In the genomic region with DNA sequence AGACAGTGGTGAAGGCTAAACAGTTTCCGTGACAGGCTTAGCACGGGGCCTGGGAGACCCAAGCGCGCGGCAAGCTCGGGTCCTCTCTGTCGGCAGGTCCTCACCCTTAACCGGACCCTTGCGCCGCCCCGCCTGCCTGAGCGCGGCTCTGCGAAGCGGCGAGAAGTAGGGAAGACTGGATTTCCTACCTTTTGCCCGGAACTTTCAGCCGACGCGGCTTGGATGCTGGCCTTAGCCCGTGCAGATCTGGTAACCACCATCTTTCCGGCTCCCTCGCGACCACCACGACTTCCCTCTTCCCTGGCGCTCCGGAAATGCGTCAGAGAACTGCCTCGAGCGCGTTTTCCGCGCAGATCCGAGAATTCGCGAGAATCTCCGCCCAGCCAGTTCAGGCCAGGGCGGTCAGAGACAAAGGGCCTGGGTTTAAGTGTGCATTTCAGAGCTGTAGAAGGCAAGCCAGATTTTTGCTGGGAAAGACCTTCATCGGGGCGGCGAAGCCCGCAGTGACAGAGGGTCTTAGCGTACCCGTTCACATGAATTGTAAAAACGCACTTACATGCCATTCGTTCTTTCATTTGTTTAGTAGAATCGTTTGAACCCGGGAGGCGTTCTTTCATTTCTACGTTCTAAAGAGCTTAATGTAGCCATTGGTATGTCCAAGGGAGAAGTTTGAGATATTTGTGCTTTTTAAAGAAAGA, we compare ENCODE assay signal across 8 cellular contexts. TPM values are rescaled to one million over a fixed set of nuclear protein-coding genes. Genes with fewer than 3 reads are reported as not detected.
DNase-seq lines count a peak whose midpoint lies in the region; ATAC-seq and TF ChIP-seq lines count a peak whose summit lies in the region.

A gene with protein sequence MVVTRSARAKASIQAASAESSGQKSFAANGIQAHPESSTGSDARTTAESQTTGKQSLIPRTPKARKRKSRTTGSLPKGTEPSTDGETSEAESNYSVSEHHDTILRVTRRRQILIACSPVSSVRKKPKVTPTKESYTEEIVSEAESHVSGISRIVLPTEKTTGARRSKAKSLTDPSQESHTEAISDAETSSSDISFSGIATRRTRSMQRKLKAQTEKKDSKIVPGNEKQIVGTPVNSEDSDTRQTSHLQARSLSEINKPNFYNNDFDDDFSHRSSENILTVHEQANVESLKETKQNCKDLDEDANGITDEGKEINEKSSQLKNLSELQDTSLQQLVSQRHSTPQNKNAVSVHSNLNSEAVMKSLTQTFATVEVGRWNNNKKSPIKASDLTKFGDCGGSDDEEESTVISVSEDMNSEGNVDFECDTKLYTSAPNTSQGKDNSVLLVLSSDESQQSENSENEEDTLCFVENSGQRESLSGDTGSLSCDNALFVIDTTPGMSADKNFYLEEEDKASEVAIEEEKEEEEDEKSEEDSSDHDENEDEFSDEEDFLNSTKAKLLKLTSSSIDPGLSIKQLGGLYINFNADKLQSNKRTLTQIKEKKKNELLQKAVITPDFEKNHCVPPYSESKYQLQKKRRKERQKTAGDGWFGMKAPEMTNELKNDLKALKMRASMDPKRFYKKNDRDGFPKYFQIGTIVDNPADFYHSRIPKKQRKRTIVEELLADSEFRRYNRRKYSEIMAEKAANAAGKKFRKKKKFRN (minus strand): TSS at position 318 of the 698 bp plus-strand sequence. CDS start 58 bp downstream, at position 260.

- no peaks in the 10 kb centered on the region for H3K27me3 Mint-ChIP-seq in natural killer cell treated with Interleukin-12 subunit alpha and Interleukin-12 subunit beta and Interleukin-15 and Interleukin-18, amount 100 ng/mL, for 72 hours

- peak; percentile 93 to 95 for ATAC-seq in natural killer cell treated with Interleukin-12 subunit alpha and Interleukin-12 subunit beta and Interleukin-15 and Interleukin-18, amount 100 ng/mL, for 72 hours
- ATAC-seq in stimulated activated naive CD8-positive, alpha-beta T cell treated with anti-CD3 and anti-CD28 coated beads, Interleukin-15, Interleukin-2, amounts not matched to agents 100 U/mL and 50 U/mL, for 24 hours: peak; percentile 95

- peak; percentile 96 for TF ChIP-seq POLR2A in Raji (IDR thresholded peaks at IDR 0.05; ENCODE audit: insufficient read depth, low read depth, low read length)

- peak within 1 kb of the TSS; percentile 93 for H3K4me3 Mint-ChIP-seq in natural killer cell treated with Interleukin-12 subunit alpha and Interleukin-12 subunit beta and Interleukin-15 and Interleukin-18, amount 100 ng/mL, for 72 hours

- TF ChIP-seq CTCF in LNCaP clone FGC (IDR thresholded peaks at IDR 0.05; ENCODE audit: control insufficient read depth, extremely low read depth, insufficient read depth): no peak

- peak within 1 kb of the TSS; percentile 98 to 100 for H3K27ac Mint-ChIP-seq in natural killer cell treated with Interleukin-12 subunit alpha and Interleukin-12 subunit beta and Interleukin-15 and Interleukin-18, amount 100 ng/mL, for 72 hours

- DNase-seq in EH (ENCODE audit: low read depth) (peak; percentile 91), GOT3 (lab: John Stamatoyannopoulos, UW) (peak; percentile 34), LNCaP clone FGC (ENCODE audit: low read depth) (peak; percentile 73), fibroblast of peridontal ligament (ENCODE audit: extremely low read depth) (peak; percentile 91)
- DNase-seq in activated T-helper 9 cell treated with anti-CD3 and anti-CD28 coated beads, Interleukin-2, amount 50 U/mL, for 16 hours (ENCODE audit: low read depth): peak; percentile 78
- peak; percentile 91 for DNase-seq in natural killer cell treated with Interleukin-12 subunit alpha and Interleukin-12 subunit beta and Interleukin-15 and Interleukin-18, amount 100 ng/mL, for 72 hours (ENCODE audit: low spot score)
- peak; percentile 92 for DNase-seq in stimulated activated naive CD8-positive, alpha-beta T cell treated with anti-CD3 and anti-CD28 coated beads, Interleukin-15, Interleukin-2, amounts not matched to agents 100 U/mL and 50 U/mL, for 24 hours

- peaks cover 41% of the 10 kb centered on the region for H3K36me3 Mint-ChIP-seq in natural killer cell treated with Interleukin-12 subunit alpha and Interleukin-12 subunit beta and Interleukin-15 and Interleukin-18, amount 100 ng/mL, for 72 hours

- peak within 1 kb of the TSS; percentile 99 for H3K4me3 ChIP-seq in LNCaP clone FGC (ENCODE audit: low read depth, low read length)

- no peaks in the 10 kb centered on the region for H3K9me3 Mint-ChIP-seq in natural killer cell treated with Interleukin-12 subunit alpha and Interleukin-12 subunit beta and Interleukin-15 and Interleukin-18, amount 100 ng/mL, for 72 hours

- H3K4me1 Mint-ChIP-seq in natural killer cell treated with Interleukin-12 subunit alpha and Interleukin-12 subunit beta and Interleukin-15 and Interleukin-18, amount 100 ng/mL, for 72 hours (ENCODE audit: low read depth in 2 of 2): peaks cover 39% of the 10 kb centered on the region in 2 donors

RNA-seq across cellular contexts. Expression of the gene that starts here (rescaled TPM):
- total RNA-seq in natural killer cell treated with Interleukin-12 subunit alpha and Interleukin-12 subunit beta and Interleukin-15 and Interleukin-18, amount 100 ng/mL, for 72 hours: 100 to 1,000 TPM in 1 of 2 donors, 10 to 100 TPM in 1; 78.4 to 101 TPM

Comparison
In these comparisons a context has a peak if more than half of its experiments do, and no peak if none do; other contexts are left out.
1. Peak in every context shown above with its lines: DNase-seq, ATAC-seq and H3K4me3 ChIP-seq.
2. DNase-seq: peak in every context shown above with its lines; median percentile 92 in stimulated activated naive CD8-positive, alpha-beta T cell treated with anti-CD3 and anti-CD28 coated beads, Interleukin-15, Interleukin-2, amounts not matched to agents 100 U/mL and 50 U/mL, for 24 hours; 91 in EH; 91 in fibroblast of peridontal ligament; 91 in natural killer cell treated with Interleukin-12 subunit alpha and Interleukin-12 subunit beta and Interleukin-15 and Interleukin-18, amount 100 ng/mL, for 72 hours; 78 in activated T-helper 9 cell treated with anti-CD3 and anti-CD28 coated beads, Interleukin-2, amount 50 U/mL, for 16 hours; 73 in LNCaP clone FGC; 34 in GOT3.